Comparison of ENCODE assay signal across 13 cellular contexts in the genomic region with DNA sequence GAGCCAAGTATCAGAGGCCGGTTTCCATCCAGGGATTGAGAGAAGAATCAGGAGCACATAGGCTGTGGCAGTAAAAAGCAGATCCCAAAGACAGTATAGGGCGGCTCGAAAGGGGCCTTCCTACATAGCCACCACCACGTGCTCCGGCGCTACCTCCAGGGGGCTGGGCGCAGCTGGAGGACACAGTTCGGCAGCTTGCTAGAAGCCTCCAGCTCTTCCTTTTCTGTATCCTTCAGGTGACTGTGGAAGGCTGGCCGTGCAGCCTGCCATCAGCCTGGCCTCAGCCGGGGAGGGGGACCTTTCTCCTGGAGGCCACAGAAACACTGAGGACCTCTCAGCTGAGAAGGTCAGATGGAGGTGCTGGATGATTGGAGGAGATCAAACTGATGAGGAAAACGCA.
"Had no signal": no experiment of that assay in that cellular context is flagged by ENCODE, and none has a peak within 500 bp of the region (broad histone marks: within the 10 kb centered on the region; RNA-seq: fewer than 3 reads in every experiment).

No MANE protein-coding gene starts in this region.

- H3K4me3 ChIP-seq: dorsolateral prefrontal cortex, left lung, skin epidermis, tibial artery, uterus had no signal

- H3K9me3 ChIP-seq: left lung, tibial artery, uterus had no signal

- DNase-seq: activated CD8-positive, alpha-beta memory T cell treated with anti-CD3 and anti-CD28 coated beads, Interleukin-2, amount 10 ng/mL, durations not matched to agents 7 days and 5 days; activated effector memory CD4-positive, alpha-beta T cell treated with Interleukin-2 at 50 U/mL for 16 hours; activated T-cell treated with anti-CD3 and anti-CD28 coated beads, Interleukin-2, amount 50 U/mL, for 24 hours; amniotic stem cell; glutamatergic neuron; mesendoderm; T-helper 2 cell had no signal

- H3K36me3 ChIP-seq: brain microvascular endothelial cell, left lung, tibial artery, uterus had no signal

- H3K27ac ChIP-seq: brain microvascular endothelial cell, dorsolateral prefrontal cortex, left lung had no signal

- ATAC-seq: activated CD8-positive, alpha-beta memory T cell treated with anti-CD3 and anti-CD28 coated beads, Interleukin-2, amount 10 ng/mL, durations not matched to agents 7 days and 5 days had no signal

- H3K27me3 ChIP-seq: brain microvascular endothelial cell, left lung, tibial artery, uterus had no signal
